ENCODE assay signal across 21 cellular contexts in genomic region chr3:121496841-121497240, GRCh38.
"Had no signal": no experiment of that assay in that cellular context is flagged by ENCODE, and none has a peak within 500 bp of the region (broad histone marks: within the 10 kb centered on the region; RNA-seq: fewer than 3 reads in every experiment).

No MANE protein-coding gene starts in this region.

- H3K4me3 ChIP-seq: colonic mucosa, gastrocnemius medialis, left lung, pancreas, prostate gland, right atrium auricular region, sigmoid colon, stomach, thyroid gland, vagina had no signal

- H3K27ac ChIP-seq: colonic mucosa, gastrocnemius medialis, left lung, pancreas, prostate gland, right atrium auricular region, sigmoid colon, stomach, thyroid gland, vagina had no signal

- H3K27me3 ChIP-seq: colonic mucosa, gastrocnemius medialis, left lung, pancreas, right atrium auricular region, sigmoid colon, stomach, thyroid gland, vagina had no signal

- H3K9me3 ChIP-seq: colonic mucosa, gastrocnemius medialis, left lung, pancreas, prostate gland, right atrium auricular region, sigmoid colon, stomach, thyroid gland, vagina had no signal

- H3K4me1 ChIP-seq: colonic mucosa, gastrocnemius medialis, left lung, pancreas, prostate gland, right atrium auricular region, sigmoid colon, stomach, thyroid gland, vagina had no signal

- ATAC-seq: gastrocnemius medialis; left lung; naive thymus-derived CD4-positive, alpha-beta T cell; pancreas; stimulated activated effector memory CD8-positive, alpha-beta T cell treated with anti-CD3 and anti-CD28 coated beads, Interleukin-12 subunit alpha, Interleukin-12 subunit beta, amount 100 ng/mL, for 72 hours had no signal

- H3K36me3 ChIP-seq: colonic mucosa, gastrocnemius medialis, pancreas, prostate gland, right atrium auricular region, sigmoid colon, stomach, thyroid gland, vagina had no signal

- DNase-seq: colonic mucosa; effector memory CD4-positive, alpha-beta T cell; gastrocnemius medialis; head of caudate nucleus; left lung; mesendoderm; midbrain; naive thymus-derived CD4-positive, alpha-beta T cell; occipital lobe; pancreas; sigmoid colon; stimulated activated CD4-positive, alpha-beta T cell treated with anti-CD3 and anti-CD28 coated beads, Interleukin-2, amount 100 ng/mL, for 24 hours; stimulated activated CD4-positive, alpha-beta T cell treated with anti-CD3 and anti-CD28 coated beads, Interleukin-4, amount 100 ng/mL, for 24 hours; stimulated activated naive CD4-positive, alpha-beta T cell treated with Interleukin-2 at 50 U/mL for 16 hours; stomach; thyroid gland; trophoblast cell had no signal
